18 cellular contexts compared by ENCODE assay signal in genomic region chr7:83509255-83510021, GRCh38.
"Had no signal": no experiment of that assay in that cellular context is flagged by ENCODE, and none has a peak within 500 bp of the region (broad histone marks: within the 10 kb centered on the region; RNA-seq: fewer than 3 reads in every experiment).

No MANE protein-coding gene starts in this region.

- H3K27ac ChIP-seq: parathyroid adenoma, prostate gland, right lobe of liver, tibial artery, upper lobe of right lung, vagina had no signal

- ATAC-seq: naive thymus-derived CD4-positive, alpha-beta T cell; right lobe of liver; stimulated activated memory B cell treated with anti-CD40 and anti-IgM and Interleukin-4, amounts not matched to agents 10 μg/mL and 1 μg/mL and 100 μg/mL, for 72 hours; upper lobe of right lung had no signal

- H3K4me1 ChIP-seq: parathyroid adenoma, prostate gland, right lobe of liver, tibial artery, upper lobe of right lung, vagina had no signal

- H3K36me3 ChIP-seq: prostate gland, right lobe of liver, tibial artery, upper lobe of right lung, vagina had no signal

- H3K4me3 ChIP-seq: prostate gland, right lobe of liver, tibial artery, upper lobe of right lung, vagina had no signal

- DNase-seq: effector CD4-positive, alpha-beta T cell; foreskin melanocyte; head of caudate nucleus; hippocampal formation; mesendoderm; naive thymus-derived CD4-positive, alpha-beta T cell; nephron progenitor cell; retina; right lobe of liver; stimulated activated CD4-positive, alpha-beta T cell treated with anti-CD3 and anti-CD28 coated beads, Interleukin-15, amount 100 ng/mL, for 24 hours; stimulated activated CD4-positive, alpha-beta T cell treated with anti-CD3 and anti-CD28 coated beads, Interleukin-1b, Interleukin-23, amount 100 ng/mL, for 48 hours; stimulated activated CD4-positive, alpha-beta T cell treated with anti-CD3 and anti-CD28 coated beads, Interleukin-4, amount 100 ng/mL, for 24 hours; tibial artery; upper lobe of right lung had no signal

- H3K9me3 ChIP-seq: prostate gland, right lobe of liver, tibial artery, upper lobe of right lung, vagina had no signal

- H3K27me3 ChIP-seq: right lobe of liver, tibial artery, upper lobe of right lung, vagina had no signal
